ENCODE assay signal across 19 cellular contexts in genomic region chr7:7331523-7331922, GRCh38.
A peak's percentile ranks its signal among the peaks of the same experiment; 100 is the strongest.
DNase-seq lines count a peak whose midpoint lies in the region; ATAC-seq and TF ChIP-seq lines count a peak whose summit lies in the region.
"Had no signal": no experiment of that assay in that cellular context is flagged by ENCODE, and none has a peak within 500 bp of the region (broad histone marks: within the 10 kb centered on the region; RNA-seq: fewer than 3 reads in every experiment).

No MANE protein-coding gene starts in this region.

- no TSS peak for BruUV-seq in HCT116 (replicated peaks; lab: Mats Ljungman, UMichigan)

- peak; percentile 41 for DNase-seq in D341Med (ENCODE audit: low spot score)
- DNase-seq in HCT116 (ENCODE audit: low read depth, low spot score) = no peak
- DNase-seq in WERI-Rb-1 = peak; percentile 52
- DNase-seq in germinal center (ENCODE audit: low spot score) = no peak
- no peak for DNase-seq in GM03348 (ENCODE audit: low spot score)
- DNase-seq: 8988T; AML-193; CD4-positive, alpha-beta T cell; CD8-positive, alpha-beta memory T cell; DMS153; DND-41; GOT3 had no signal

- RAD21 ChIA-PET in HCT116 (lab: Charles Lee; ENCODE audit: low non-redundant PET in 1 of 2, low total read pairs in 2 of 2, uncharacterized antibody in 2 of 2, unreplicated experiment in 2 of 2) = no interaction called here

- H3K36me3 ChIP-seq in HCT116 (ENCODE audit: control insufficient read depth in 1 of 2, insufficient read depth in 2 of 2, low read length in 2 of 2) (no peaks in the 10 kb centered on the region), WERI-Rb-1 (no peaks in the 10 kb centered on the region)
- H3K36me3 ChIP-seq: BE2C; BLaER1 treated with 17β-estradiol and CSF1 and Interleukin-3, amounts not matched to agents 10 nM and 100 nM; HAP-1 had no signal

- H2AFZ ChIP-seq in HCT116 (ENCODE audit: low read depth, low read length, poor library complexity, severe bottlenecking) = peak overlapping the region; percentile 10

- POLR2A ChIA-PET in HCT116 (lab: Charles Lee) = no interaction called here

- H3K79me2 ChIP-seq in HCT116 (ENCODE audit: insufficient read depth, low read length) = no peaks in the 10 kb centered on the region

- H3K27ac ChIP-seq in HCT116 (ENCODE audit: low read depth, low read length) (no peak overlapping the region), WERI-Rb-1 (peak overlapping the region; percentile 93)
- H3K27ac ChIP-seq: A549; BLaER1 treated with 17β-estradiol and CSF1 and Interleukin-3, amounts not matched to agents 10 nM and 100 nM had no signal

- no peaks in the 10 kb centered on the region for H4K20me1 ChIP-seq in HCT116 (ENCODE audit: insufficient read depth)
- H4K20me1 ChIP-seq: BLaER1 treated with 17β-estradiol and CSF1 and Interleukin-3, amounts not matched to agents 10 nM and 100 nM had no signal

- no peak for TF ChIP-seq POLR2A in HCT116 (IDR thresholded peaks at IDR 0.05; ENCODE audit: borderline replicate concordance, extremely low read depth, insufficient read depth, insufficient read length)

- intact Hi-C loops in HCT116 (cut with micrococcal nuclease) = no loop called here

- H3K9me3 ChIP-seq in HCT116 (ENCODE audit: control insufficient read depth in 1 of 2, insufficient read depth in 1 of 2, low read depth in 1 of 2, low read length in 2 of 2) = no peaks in the 10 kb centered on the region
- no peaks in the 10 kb centered on the region for H3K9me3 ChIP-seq in WERI-Rb-1 (ENCODE audit: severe bottlenecking)
- H3K9me3 ChIP-seq: A549; BE2C; BLaER1 treated with 17β-estradiol and CSF1 and Interleukin-3, amounts not matched to agents 10 nM and 100 nM; HAP-1 had no signal

- CTCF ChIA-PET in HCT116 (lab: Charles Lee) = no interaction called here

- ATAC-seq in HCT116 (no peak), esophagus mucosa (peak; percentile 73), GM21619 (IDR thresholded peaks at IDR 0.05; ENCODE audit: unreplicated experiment) (no peak)

- no peaks in the 10 kb centered on the region for H3K9me2 ChIP-seq in HCT116 (ENCODE audit: insufficient read depth)

- no peak for TF ChIP-seq RAD21 in HCT116 (IDR thresholded peaks at IDR 0.05; ENCODE audit: low read depth)

- H3K27me3 ChIP-seq in HCT116 (ENCODE audit: insufficient read depth, low read length) (no peaks in the 10 kb centered on the region), WERI-Rb-1 (ENCODE audit: insufficient read depth, low read depth, severe bottlenecking) (no peaks in the 10 kb centered on the region)
- H3K27me3 ChIP-seq: BLaER1 treated with 17β-estradiol and CSF1 and Interleukin-3, amounts not matched to agents 10 nM and 100 nM had no signal

- H3K4me3 ChIP-seq in HCT116 (replicated peaks in 1 of 2; ENCODE audit: low read depth in 1 of 2, low read length in 2 of 2) (no peak overlapping the region), WERI-Rb-1 (ENCODE audit: low read depth, low read length) (no peak overlapping the region)
- H3K4me3 ChIP-seq: A549; BLaER1 treated with 17β-estradiol and CSF1 and Interleukin-3, amounts not matched to agents 10 nM and 100 nM; GM12878; HAP-1 had no signal

- H3K4me1 ChIP-seq in HCT116 (ENCODE audit: control insufficient read depth in 1 of 2, insufficient read depth in 2 of 2, low read length in 2 of 2) = no peaks in the 10 kb centered on the region
- H3K4me1 ChIP-seq: A549, BE2C, HAP-1 had no signal

- no peak overlapping the region for H3K4me2 ChIP-seq in HCT116 (ENCODE audit: low read length)
- H3K4me2 ChIP-seq: A549; BLaER1 treated with 17β-estradiol and CSF1 and Interleukin-3, amounts not matched to agents 10 nM and 100 nM had no signal

- TF ChIP-seq CTCF in HCT116 (IDR thresholded peaks at IDR 0.05 in 2 of 3, conservative IDR thresholded peaks at IDR 0.05 in 1 of 3; ENCODE audit: borderline replicate concordance in 1 of 3, insufficient read depth in 1 of 3, low read depth in 2 of 3, low read length in 2 of 3) (no peak), WERI-Rb-1 (IDR thresholded peaks at IDR 0.05; ENCODE audit: low read depth, low read length) (no peak)

- no peak overlapping the region for H3K9ac ChIP-seq in HCT116 (ENCODE audit: low read length)
- H3K9ac ChIP-seq: BLaER1 treated with 17β-estradiol and CSF1 and Interleukin-3, amounts not matched to agents 10 nM and 100 nM had no signal

TF ChIP-seq in HCT116, 20 proteins besides CTCF, POLR2A, EP300 and RAD21:
- no peak for TF ChIP-seq POLR2AphosphoS5 (IDR thresholded peaks at IDR 0.05; ENCODE audit: low read depth, low read length)
- TF ChIP-seq SRF (IDR thresholded peaks at IDR 0.05; ENCODE audit: low read depth) = no peak
- no peak for TF ChIP-seq SP1 (IDR thresholded peaks at IDR 0.05; ENCODE audit: low read depth)
- TF ChIP-seq SIN3A (IDR thresholded peaks at IDR 0.05; ENCODE audit: low read depth) = no peak
- no peak for TF ChIP-seq ATF3 (IDR thresholded peaks at IDR 0.05)
- TF ChIP-seq CEBPB (IDR thresholded peaks at IDR 0.05; ENCODE audit: low read depth) = no peak
- TF ChIP-seq JUND (IDR thresholded peaks at IDR 0.05) = no peak
- no peak for TF ChIP-seq ELF1 (IDR thresholded peaks at IDR 0.05; ENCODE audit: borderline replicate concordance, low read depth)
- no peak for TF ChIP-seq MAX (IDR thresholded peaks at IDR 0.05)
- no peak for TF ChIP-seq YY1 (IDR thresholded peaks at IDR 0.05; ENCODE audit: extremely low read depth, insufficient replicate concordance, low read depth, low read length)
- no peak for TF ChIP-seq ZFX (IDR thresholded peaks at IDR 0.05)
TF ChIP-seq in HCT116: peak in this region for 0.

Comparison
In these comparisons a context has a peak if more than half of its experiments do, and no peak if none do; other contexts are left out.
1. DNase-seq: peak in D341Med (single experiment) and WERI-Rb-1 (single experiment); none in HCT116 (single experiment), germinal center (single experiment) and GM03348 (single experiment).